In the genomic region with DNA sequence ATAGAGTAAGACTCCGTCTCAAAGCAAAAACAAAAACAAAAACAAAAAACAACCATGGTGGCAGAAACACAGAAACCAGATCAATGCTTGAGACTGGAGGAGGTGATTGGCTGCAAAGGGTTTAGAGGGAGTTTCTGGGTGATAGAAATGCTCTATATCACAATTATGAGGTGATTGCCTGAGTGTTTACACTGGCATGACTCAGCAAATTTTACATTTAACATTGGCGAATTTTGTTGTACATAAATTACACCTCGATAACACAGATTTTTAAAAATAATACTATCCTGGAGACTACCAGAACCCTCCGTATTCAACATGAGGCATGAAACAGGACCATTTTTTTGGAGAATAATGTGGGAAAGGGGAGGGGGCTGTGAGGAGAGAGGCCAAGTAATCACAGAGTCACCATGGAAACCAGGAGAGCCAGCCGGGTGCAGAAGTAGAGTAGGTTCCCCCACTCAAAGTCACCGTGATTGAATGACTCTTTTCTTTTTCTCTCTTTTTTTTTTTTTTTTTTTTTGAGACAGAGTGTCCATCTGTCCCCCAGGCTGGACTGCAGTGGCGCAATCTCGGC, we compare ENCODE assay signal across 1 cellular context.
TF ChIP-seq lines count a peak whose summit lies in the region.

No MANE protein-coding gene starts in this region.

TF ChIP-seq in K562, 482 proteins besides CTCF, POLR2A, EP300 and RAD21:
- TF ChIP-seq, protein P1, sequence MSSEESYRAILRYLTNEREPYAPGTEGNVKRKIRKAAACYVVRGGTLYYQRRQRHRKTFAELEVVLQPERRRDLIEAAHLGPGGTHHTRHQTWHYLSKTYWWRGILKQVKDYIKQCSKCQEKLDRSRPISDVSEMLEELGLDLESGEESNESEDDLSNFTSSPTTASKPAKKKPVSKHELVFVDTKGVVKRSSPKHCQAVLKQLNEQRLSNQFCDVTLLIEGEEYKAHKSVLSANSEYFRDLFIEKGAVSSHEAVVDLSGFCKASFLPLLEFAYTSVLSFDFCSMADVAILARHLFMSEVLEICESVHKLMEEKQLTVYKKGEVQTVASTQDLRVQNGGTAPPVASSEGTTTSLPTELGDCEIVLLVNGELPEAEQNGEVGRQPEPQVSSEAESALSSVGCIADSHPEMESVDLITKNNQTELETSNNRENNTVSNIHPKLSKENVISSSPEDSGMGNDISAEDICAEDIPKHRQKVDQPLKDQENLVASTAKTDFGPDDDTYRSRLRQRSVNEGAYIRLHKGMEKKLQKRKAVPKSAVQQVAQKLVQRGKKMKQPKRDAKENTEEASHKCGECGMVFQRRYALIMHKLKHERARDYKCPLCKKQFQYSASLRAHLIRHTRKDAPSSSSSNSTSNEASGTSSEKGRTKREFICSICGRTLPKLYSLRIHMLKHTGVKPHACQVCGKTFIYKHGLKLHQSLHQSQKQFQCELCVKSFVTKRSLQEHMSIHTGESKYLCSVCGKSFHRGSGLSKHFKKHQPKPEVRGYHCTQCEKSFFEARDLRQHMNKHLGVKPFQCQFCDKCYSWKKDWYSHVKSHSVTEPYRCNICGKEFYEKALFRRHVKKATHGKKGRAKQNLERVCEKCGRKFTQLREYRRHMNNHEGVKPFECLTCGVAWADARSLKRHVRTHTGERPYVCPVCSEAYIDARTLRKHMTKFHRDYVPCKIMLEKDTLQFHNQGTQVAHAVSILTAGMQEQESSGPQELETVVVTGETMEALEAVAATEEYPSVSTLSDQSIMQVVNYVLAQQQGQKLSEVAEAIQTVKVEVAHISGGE (CRISPR knock-in tag; IDR thresholded peaks at IDR 0.05), result no peak
- TF ChIP-seq NFE2L1 (tag; IDR thresholded peaks at IDR 0.05; ENCODE audit: borderline replicate concordance, low read depth) (peak; percentile 97), BACH1 (tag; IDR thresholded peaks at IDR 0.05) (peak; percentile 97), MAFK (IDR thresholded peaks at IDR 0.05; ENCODE audit: low read length) (peak; percentile 98), TRIM24 (IDR thresholded peaks at IDR 0.05) (0 out of 4 replicates have a peak, but pooled peaks of 1 of the 2 experiments have one; percentile 39), FOXK2 (conservative IDR thresholded peaks at IDR 0.05 in 1 of 2, IDR thresholded peaks at IDR 0.05 in 1 of 2; ENCODE audit: low read depth in 2 of 2) (peak; percentile 35 to 61; a peak in 1 of 4 replicates), KLF16 (IDR thresholded peaks at IDR 0.05) (no peak), TBL1XR1 (IDR thresholded peaks at IDR 0.05; ENCODE audit: low read length in 2 of 2) (no peak), SMARCE1 (IDR thresholded peaks at IDR 0.05) (peak; percentile 48; the same call in 1 of the 2 replicates), HDGF (IDR thresholded peaks at IDR 0.05) (0 out of 2 replicates have a peak, but pooled peaks have one; percentile 4), ZNF696 (CRISPR knock-in tag; conservative IDR thresholded peaks at IDR 0.05) (no peak), SMARCA4 (IDR thresholded peaks at IDR 0.05) (peak; percentile 62; the same call in 1 of the 2 replicates), FOXJ2 (tag; IDR thresholded peaks at IDR 0.05) (peak; percentile 78), ZNF146 (CRISPR knock-in tag; IDR thresholded peaks at IDR 0.05; ENCODE audit: unreplicated experiment) (no peak), RBM39 (optimal IDR thresholded peaks at IDR 0.05; ENCODE audit: low read depth, low read length) (no peak), DPF2 (IDR thresholded peaks at IDR 0.05) (peak; percentile 50; the same call in 1 of the 2 replicates), FOXA3 (CRISPR knock-in tag; conservative IDR thresholded peaks at IDR 0.05 in 1 of 2, IDR thresholded peaks at IDR 0.05 in 1 of 2) (0 out of 4 replicates have a peak, but pooled peaks of 1 of the 2 experiments have one; percentile 12), RFX1 (IDR thresholded peaks at IDR 0.05) (peak; percentile 86), NFE2 (IDR thresholded peaks at IDR 0.05; ENCODE audit: low read depth) (peak; percentile 96), ZNF316 (IDR thresholded peaks at IDR 0.05) (peak; percentile 99), ARID1B (IDR thresholded peaks at IDR 0.05) (peak; percentile 50; the same call in 1 of the 2 replicates), C11orf30 (IDR thresholded peaks at IDR 0.05; ENCODE audit: low read depth) (peak; percentile 97), MAFF (IDR thresholded peaks at IDR 0.05; ENCODE audit: low read length) (peak; percentile 99), MAFG (tag; conservative IDR thresholded peaks at IDR 0.05) (peak; percentile 99)
- TF ChIP-seq, protein P2, sequence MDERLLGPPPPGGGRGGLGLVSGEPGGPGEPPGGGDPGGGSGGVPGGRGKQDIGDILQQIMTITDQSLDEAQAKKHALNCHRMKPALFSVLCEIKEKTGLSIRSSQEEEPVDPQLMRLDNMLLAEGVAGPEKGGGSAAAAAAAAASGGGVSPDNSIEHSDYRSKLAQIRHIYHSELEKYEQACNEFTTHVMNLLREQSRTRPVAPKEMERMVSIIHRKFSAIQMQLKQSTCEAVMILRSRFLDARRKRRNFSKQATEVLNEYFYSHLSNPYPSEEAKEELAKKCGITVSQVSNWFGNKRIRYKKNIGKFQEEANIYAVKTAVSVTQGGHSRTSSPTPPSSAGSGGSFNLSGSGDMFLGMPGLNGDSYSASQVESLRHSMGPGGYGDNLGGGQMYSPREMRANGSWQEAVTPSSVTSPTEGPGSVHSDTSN (CRISPR knock-in tag; IDR thresholded peaks at IDR 0.05; ENCODE audit: low read depth), result no peak
- TF ChIP-seq, protein P2 (tag; conservative IDR thresholded peaks at IDR 0.05; ENCODE audit: low read depth), result peak; percentile 23; the same call in 1 of the 2 replicates
- TF ChIP-seq, protein P3, sequence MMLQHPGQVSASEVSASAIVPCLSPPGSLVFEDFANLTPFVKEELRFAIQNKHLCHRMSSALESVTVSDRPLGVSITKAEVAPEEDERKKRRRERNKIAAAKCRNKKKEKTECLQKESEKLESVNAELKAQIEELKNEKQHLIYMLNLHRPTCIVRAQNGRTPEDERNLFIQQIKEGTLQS (IDR thresholded peaks at IDR 0.05), result peak; percentile 17; the same call in 1 of the 2 replicates
- TF ChIP-seq, protein P3 (CRISPR knock-in tag; conservative IDR thresholded peaks at IDR 0.05), result no peak
- TF ChIP-seq, protein P4, sequence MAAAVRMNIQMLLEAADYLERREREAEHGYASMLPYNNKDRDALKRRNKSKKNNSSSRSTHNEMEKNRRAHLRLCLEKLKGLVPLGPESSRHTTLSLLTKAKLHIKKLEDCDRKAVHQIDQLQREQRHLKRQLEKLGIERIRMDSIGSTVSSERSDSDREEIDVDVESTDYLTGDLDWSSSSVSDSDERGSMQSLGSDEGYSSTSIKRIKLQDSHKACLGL (CRISPR knock-in tag; IDR thresholded peaks at IDR 0.05; ENCODE audit: borderline replicate concordance, poor library complexity, severe bottlenecking), result no peak
